Comparison of ENCODE assay signal across 10 cellular contexts in the genomic region with DNA sequence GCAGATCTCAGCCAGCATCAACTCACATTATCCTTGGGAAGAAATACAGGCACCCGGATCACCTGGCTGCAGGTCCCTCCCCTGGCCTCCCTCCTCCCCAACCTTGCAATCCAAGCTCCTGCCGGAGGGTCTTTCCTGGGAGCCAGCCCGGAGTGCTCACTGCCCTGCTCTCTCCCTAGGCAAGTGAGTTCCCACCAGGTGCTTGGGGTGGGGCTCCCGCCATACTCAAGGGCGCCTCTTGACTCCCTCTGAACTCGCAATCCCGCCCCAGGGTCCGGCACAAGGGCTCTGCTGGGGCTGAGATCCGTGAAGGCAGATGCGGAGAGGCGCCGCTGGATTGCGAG. TPM values are rescaled to one million over a fixed set of nuclear protein-coding genes. Genes with fewer than 3 reads are reported as not detected.
A peak's percentile ranks its signal among the peaks of the same experiment; 100 is the strongest.
DNase-seq lines count a peak whose midpoint lies in the region; ATAC-seq, FAIRE-seq and TF ChIP-seq lines count a peak whose summit lies in the region.
"Had no signal": no experiment of that assay in that cellular context is flagged by ENCODE, and none has a peak within 500 bp of the region (broad histone marks: within the 10 kb centered on the region; RNA-seq: fewer than 3 reads in every experiment).

No MANE protein-coding gene starts in this region.

- ATAC-seq in SK-N-SH treated with all-trans-retinoic acid at 6 μM for 48 hours (no peak), body of pancreas (no peak), HepG2 (no peak; the same call in 2 of the 3 replicates), HG02885 (IDR thresholded peaks at IDR 0.05; ENCODE audit: poor library complexity, unreplicated experiment) (no peak)

- TF ChIP-seq POLR2A in body of pancreas (IDR thresholded peaks at IDR 0.05) (no peak), HepG2 (IDR thresholded peaks at IDR 0.05; ENCODE audit: insufficient read depth in 1 of 2, low read depth in 2 of 2, low read length in 2 of 2) (no peak)

- CTCF ChIA-PET in SK-N-SH (lab: Yijun Ruan, JAX): interaction anchor here (0.7 to 2.9 kb wide), 6 partner anchors 19 to 182 kb away, joined by 3 to 13 read pairs (median 4); no protein-coding TSS in a partner anchor
- CTCF ChIA-PET in HepG2 (lab: Yijun Ruan, JAX; ENCODE audit: low intra/inter-chr PET ratio, low total read pairs): no interaction called here

- H3K9me3 ChIP-seq in SK-N-SH (no peaks in the 10 kb centered on the region), body of pancreas (no peaks in the 10 kb centered on the region), HepG2 (ENCODE audit: low read length) (no peaks in the 10 kb centered on the region), smooth muscle cell (replicated peaks; ENCODE audit: low read depth) (no peaks in the 10 kb centered on the region)

- H3K79me2 ChIP-seq in SK-N-SH (ENCODE audit: insufficient read depth) (peaks cover 32% of the 10 kb centered on the region), HepG2 (ENCODE audit: insufficient read depth, low read length) (peaks cover 38% of the 10 kb centered on the region), smooth muscle cell (ENCODE audit: low read depth) (peaks cover 21% of the 10 kb centered on the region)

- H3K27ac ChIP-seq in SK-N-SH (ENCODE audit: low read depth in 2 of 2, low read length in 1 of 2) (no peak overlapping the region), body of pancreas (peak overlapping the region; percentile 74 to 95 (median 92)), HepG2 (ENCODE audit: extremely low read length, insufficient read depth, low read length) (peak overlapping the region; percentile 86), smooth muscle cell (ENCODE audit: low read depth) (no peak overlapping the region)

- peak overlapping the region in 1 of 2 experiments; percentile 63; a peak in 1 of 4 replicates for H3K4me3 ChIP-seq in SK-N-SH (ENCODE audit: low read depth in 2 of 2, low read length in 1 of 2)
- H3K4me3 ChIP-seq in body of pancreas: peak overlapping the region; percentile 26 to 28
- H3K4me3 ChIP-seq in HepG2 (replicated peaks in 1 of 3; ENCODE audit: insufficient read depth in 1 of 3, low read depth in 2 of 3, low read length in 3 of 3): peak overlapping the region; percentile 80 to 91 (median 89)
- peak overlapping the region; percentile 73 for H3K4me3 ChIP-seq in smooth muscle cell

- H3K4me2 ChIP-seq in SK-N-SH (peak overlapping the region; percentile 88; the same call in 1 of the 2 replicates), HepG2 (ENCODE audit: low read depth, low read length) (peak overlapping the region; percentile 87), smooth muscle cell (peak overlapping the region; percentile 98)

- H3K9ac ChIP-seq in SK-N-SH (no peak overlapping the region), HepG2 (ENCODE audit: insufficient read depth, low read depth, low read length) (peak overlapping the region; percentile 74), smooth muscle cell (ENCODE audit: low read depth) (no peak overlapping the region)

- intact Hi-C loops in body of pancreas (cut with DNase I) (no loop called here), HepG2 (cut with micrococcal nuclease; ENCODE audit: unreplicated experiment) (loop anchor here (2.0 kb wide), 2 partner anchors 37 to 95 kb away; no protein-coding TSS in a partner anchor)

- WGBS in SK-N-SH (ENCODE audit: low lambda C conversion rate): 67% methylated on average over 6 of the region's 13 CpGs
- 1 to 8% methylated on average over 5 to 12 of the region's 13 CpGs for WGBS in body of pancreas, 2 donors
- WGBS in HepG2 (ENCODE audit: low lambda C conversion rate): 0% methylated on average over 2 of the region's 13 CpGs
- 4% methylated on average over 13 of the region's 13 CpGs for WGBS in smooth muscle cell (ENCODE audit: low lambda C conversion rate)

- H4K20me1 ChIP-seq in SK-N-SH (ENCODE audit: insufficient read depth) (peaks cover 27% of the 10 kb centered on the region), HepG2 (ENCODE audit: insufficient read depth, low read length) (peaks cover 5% of the 10 kb centered on the region), smooth muscle cell (ENCODE audit: low read depth) (peaks cover 41% of the 10 kb centered on the region)

- TF ChIP-seq RAD21 in SK-N-SH (IDR thresholded peaks at IDR 0.05; ENCODE audit: low read length): no peak
- no peak for TF ChIP-seq RAD21 in HepG2 (CRISPR knock-in tag; IDR thresholded peaks at IDR 0.05)

- H3F3A ChIP-seq in SK-N-SH (replicated peaks; ENCODE audit: insufficient read depth): no peaks in the 10 kb centered on the region
- H3F3A ChIP-seq in smooth muscle cell (ENCODE audit: low read depth): no peaks in the 10 kb centered on the region

- FAIRE-seq in HepG2 (lab: Jason Lieb, UNC): no peak

- H2AFZ ChIP-seq in SK-N-SH (ENCODE audit: low read depth) (no peak overlapping the region), HepG2 (ENCODE audit: low read length) (no peak overlapping the region), smooth muscle cell (ENCODE audit: low read depth) (no peak overlapping the region)

- no peak for TF ChIP-seq CTCF in SK-N-SH (IDR thresholded peaks at IDR 0.05)
- no peak for TF ChIP-seq CTCF in body of pancreas (IDR thresholded peaks at IDR 0.05)
- TF ChIP-seq CTCF in HepG2 (CRISPR knock-in tag; IDR thresholded peaks at IDR 0.05): no peak
- TF ChIP-seq CTCF in smooth muscle cell (IDR thresholded peaks at IDR 0.05; ENCODE audit: borderline replicate concordance, insufficient read depth, poor library complexity, severe bottlenecking): no peak

- in situ Hi-C loops in HepG2 (cut with HindIII; ENCODE audit: extremely low pct_ligation_motif_present, low pct_unique_long_range_greater_than_20kb): no loop called here

- no peak for TF ChIP-seq EP300 in SK-N-SH (IDR thresholded peaks at IDR 0.05; ENCODE audit: borderline replicate concordance in 1 of 2, low read depth in 1 of 2, low read length in 1 of 2)
- TF ChIP-seq EP300 in HepG2 (IDR thresholded peaks at IDR 0.05; ENCODE audit: low read depth in 2 of 2, low read length in 2 of 2): no peak
- TF ChIP-seq EP300 in HepG2 (CRISPR knock-in tag; IDR thresholded peaks at IDR 0.05; ENCODE audit: borderline replicate concordance): no peak

- POLR2A ChIA-PET in SK-N-SH (lab: Yijun Ruan, JAX): no interaction called here
- POLR2A ChIA-PET in HepG2 (lab: Yijun Ruan, JAX): interaction anchor here (0.8 to 1.9 kb wide), 12 partner anchors 12 to 450 kb away, joined by 3 to 21 read pairs (median 6); partner anchors contain the start of genes PACS2 and SIVA1

- H3K36me3 ChIP-seq in SK-N-SH (replicated peaks in 1 of 2; ENCODE audit: control insufficient read depth in 1 of 2, insufficient read depth in 2 of 2, low read length in 1 of 2): no peaks in the 10 kb centered on the region
- no peaks in the 10 kb centered on the region for H3K36me3 ChIP-seq in body of pancreas (replicated peaks in 1 of 2; ENCODE audit: insufficient read depth in 1 of 2, low read depth in 2 of 2)
- peaks cover 0 to 10% of the 10 kb centered on the region in 2 experiments; a peak in 3 of 5 replicates for H3K36me3 ChIP-seq in HepG2 (replicated peaks in 1 of 2; ENCODE audit: control insufficient read depth in 1 of 2, insufficient read depth in 2 of 2, low read length in 2 of 2)
- H3K36me3 ChIP-seq in smooth muscle cell (ENCODE audit: low read depth): no peaks in the 10 kb centered on the region

- H3K27me3 ChIP-seq in SK-N-SH (ENCODE audit: insufficient read depth): no peaks in the 10 kb centered on the region
- no peaks in the 10 kb centered on the region for H3K27me3 ChIP-seq in body of pancreas
- H3K27me3 ChIP-seq in HepG2 (ENCODE audit: control insufficient read depth in 1 of 2, insufficient read depth in 2 of 2, low read length in 2 of 2): no peaks in the 10 kb centered on the region; a peak in 1 of 5 replicates
- H3K27me3 ChIP-seq in smooth muscle cell (ENCODE audit: low read depth): peaks cover 7% of the 10 kb centered on the region

- no peaks in the 10 kb centered on the region for H3K9me2 ChIP-seq in SK-N-SH

- DNase-seq in SK-N-SH: peak; percentile 23
- no peak for DNase-seq in body of pancreas
- DNase-seq in HepG2 (ENCODE audit: low spot score): no peak
- no peak for DNase-seq in smooth muscle cell (lab: John Stamatoyannopoulos, UW; ENCODE audit: unreplicated experiment)
- no peak for DNase-seq in occipital lobe (lab: John Stamatoyannopoulos, UW)
- DNase-seq in midbrain (lab: John Stamatoyannopoulos, UW): no peak
- DNase-seq: ACHN; stimulated activated CD8-positive, alpha-beta memory T cell treated with anti-CD3 and anti-CD28 coated beads, Interleukin-4, amount 100 ng/mL, for 48 hours had no signal

- peaks cover 7 to 12% of the 10 kb centered on the region in 2 experiments; a peak in 2 of 4 replicates for H3K4me1 ChIP-seq in SK-N-SH (ENCODE audit: control insufficient read depth in 1 of 2, insufficient read depth in 2 of 2, low read depth in 1 of 2, low read length in 1 of 2)
- H3K4me1 ChIP-seq in body of pancreas: peaks cover 39% of the 10 kb centered on the region
- H3K4me1 ChIP-seq in HepG2 (ENCODE audit: insufficient read depth, low read length): peaks cover 25% of the 10 kb centered on the region
- peaks cover 18% of the 10 kb centered on the region for H3K4me1 ChIP-seq in smooth muscle cell (ENCODE audit: low read depth)

- no TSS peak for BruUV-seq in HepG2 (replicated peaks; lab: Mats Ljungman, UMichigan)

RNA-seq across cellular contexts. Expression of gene CEP170B, which starts 1.2 kb away (rescaled TPM):
- 7.7 and 11.0 TPM in 2 replicates for polyA plus RNA-seq in SK-N-SH (2012; rRNA removed)
- 3.9 and 5.9 TPM in 2 replicates for polyA plus RNA-seq in SK-N-SH (2012; cell fraction: cytosol; rRNA removed)
- 52.8 and 69.2 TPM in 2 replicates for polyA plus RNA-seq in SK-N-SH (2012; cell fraction: nucleus; rRNA removed)
- total RNA-seq in body of pancreas: 10 to 100 TPM; 23.6 to 41.9 TPM
- 4.4 and 8.8 TPM in 2 replicates for total RNA-seq in HepG2 (2016; rRNA removed; fragmentation: Illumina TruSeq; extraction: Trizol)
- 1.9 and 3.8 TPM in 2 replicates for total RNA-seq in HepG2 (2016; cell fraction: cytosol; rRNA removed; fragmentation: Illumina TruSeq; extraction: Trizol; ENCODE audit: low read depth)
- total RNA-seq in HepG2 (2016; cell fraction: insoluble cytoplasmic fraction; rRNA removed; fragmentation: Illumina TruSeq; extraction: Trizol): 3.5 and 8.9 TPM in 2 replicates
- 2.8 and 3.2 TPM in 2 replicates for total RNA-seq in HepG2 (2016; cell fraction: membrane; rRNA removed; fragmentation: Illumina TruSeq; extraction: Trizol)
- total RNA-seq in HepG2 (2016; cell fraction: nucleus; rRNA removed; fragmentation: Illumina TruSeq; extraction: Trizol): 7.2 and 8.8 TPM in 2 replicates
- 4.3 and 6.2 TPM in 2 replicates for polyA plus RNA-seq in HepG2 (2011; rRNA removed)
- 3.5 and 4.9 TPM in 2 replicates for polyA plus RNA-seq in HepG2 (2011; cell fraction: cytosol; rRNA removed)
- polyA plus RNA-seq in HepG2 (2011; cell fraction: nucleus; rRNA removed): 25.2 and 37.7 TPM in 2 replicates
- polyA plus RNA-seq in HepG2 (2012): 7.4 and 10.5 TPM in 2 replicates
- polyA plus RNA-seq in HepG2 (2016; cell fraction: cytosol; fragmentation: Illumina TruSeq; extraction: Trizol; ENCODE audit: low read depth): 0.50 and 0.58 TPM in 2 replicates
- polyA plus RNA-seq in HepG2 (2016; cell fraction: insoluble cytoplasmic fraction; fragmentation: Illumina TruSeq; extraction: Trizol; ENCODE audit: low read depth): 4.9 and 7.1 TPM in 2 replicates
- polyA plus RNA-seq in HepG2 (2016; cell fraction: membrane; fragmentation: Illumina TruSeq; extraction: Trizol; ENCODE audit: low read depth): 1.8 and 2.2 TPM in 2 replicates
- polyA plus RNA-seq in HepG2 (2016; cell fraction: nucleus; fragmentation: Illumina TruSeq; extraction: Trizol; ENCODE audit: insufficient read depth, low read depth): 43.8 and 50.2 TPM in 2 replicates
- 6.4 and 7.9 TPM in 2 replicates for polyA minus RNA-seq in HepG2 (2011; rRNA and poly(A)+ RNA removed; ENCODE audit: low replicate concordance)
- polyA minus RNA-seq in HepG2 (2011; cell fraction: cytosol; rRNA and poly(A)+ RNA removed): 4.6 and 7.0 TPM in 2 replicates
- polyA minus RNA-seq in HepG2 (2011; cell fraction: nucleus; rRNA and poly(A)+ RNA removed): 4.1 and 5.7 TPM in 2 replicates
- 9.8 and 13.7 TPM in 2 replicates for total RNA-seq in smooth muscle cell
- 5.9 and 7.9 TPM in 2 replicates for polyA plus RNA-seq in smooth muscle cell
- total RNA-seq in occipital lobe: 22.8 TPM

Comparison
In these comparisons a context has a peak if more than half of its experiments do, and no peak if none do; other contexts are left out.
1. H3K27ac ChIP-seq: peak in body of pancreas (4 of 4) and HepG2 (single experiment); none in SK-N-SH (0 of 2) and smooth muscle cell (single experiment).
2. Peak in every context shown above with its lines, with median percentiles within 50 percentile points of each other: H3K4me2 ChIP-seq.